In the genomic region with DNA sequence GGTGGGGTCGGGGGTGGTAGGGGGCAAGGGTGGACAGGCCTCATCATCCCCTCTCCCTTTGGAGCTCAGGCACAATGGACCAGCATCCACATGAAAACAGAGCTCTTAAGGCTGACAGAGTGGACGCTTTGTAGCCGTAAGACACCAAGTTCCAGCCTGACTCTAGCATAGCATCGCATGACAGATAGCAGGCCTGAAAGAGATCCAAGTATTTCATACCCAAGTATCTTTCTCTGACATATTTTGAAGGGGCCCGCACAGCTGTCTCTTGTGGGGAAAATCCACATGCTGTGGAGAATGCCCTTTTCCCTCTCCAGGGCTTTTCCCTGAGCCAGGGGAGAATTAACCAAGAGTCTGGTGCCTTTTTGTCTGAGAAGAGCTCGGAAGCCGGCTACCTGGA, we compare ENCODE assay signal across 20 cellular contexts. TPM values are rescaled to one million over a fixed set of nuclear protein-coding genes. Genes with fewer than 3 reads are reported as not detected.
DNase-seq lines count a peak whose midpoint lies in the region; ATAC-seq and TF ChIP-seq lines count a peak whose summit lies in the region.
"Had no signal": no experiment of that assay in that cellular context is flagged by ENCODE, and none has a peak within 500 bp of the region (broad histone marks: within the 10 kb centered on the region; RNA-seq: fewer than 3 reads in every experiment).

No MANE protein-coding gene starts in this region.

- H3K4me3 ChIP-seq in HUES64 (ENCODE audit: low read length) (no peak overlapping the region), iPS-20b (ENCODE audit: low read length) (peak overlapping the region; percentile 17; the same call in 1 of the 2 replicates)
- no peak overlapping the region for H3K4me3 ChIP-seq in CD8-positive, alpha-beta T cell (ENCODE audit: low read depth, low read length)
- H3K4me3 ChIP-seq: BLaER1 treated with 17β-estradiol and CSF1 and Interleukin-3, amounts not matched to agents 10 nM and 100 nM; GM12878; SJCRH30 had no signal

- H3K4me3 Mint-ChIP-seq in CD4-positive, alpha-beta T cell = no peak overlapping the region
- no peak overlapping the region for H3K4me3 Mint-ChIP-seq in CD8-positive, alpha-beta T cell

- H3K27me3 ChIP-seq in HUES64 (ENCODE audit: insufficient read depth, low read length) (no peaks in the 10 kb centered on the region; the same call in 1 of the 2 replicates), iPS-20b (ENCODE audit: insufficient read depth, low read length) (no peaks in the 10 kb centered on the region)
- H3K27me3 ChIP-seq in CD4-positive, alpha-beta T cell (ENCODE audit: control insufficient read depth, insufficient read depth, low read length) = peaks cover 11% of the 10 kb centered on the region
- H3K27me3 ChIP-seq in CD8-positive, alpha-beta T cell (ENCODE audit: insufficient read depth, low read length) = no peaks in the 10 kb centered on the region
- H3K27me3 ChIP-seq: SJCRH30 had no signal

- H3K4me1 ChIP-seq in HUES64 (ENCODE audit: insufficient read depth, low read length) (peaks cover 27% of the 10 kb centered on the region), iPS-20b (ENCODE audit: insufficient read depth, low read length) (peaks cover 19% of the 10 kb centered on the region; the same call in 1 of the 2 replicates)
- H3K4me1 ChIP-seq in CD8-positive, alpha-beta T cell (ENCODE audit: insufficient read depth, low read length) = no peaks in the 10 kb centered on the region
- H3K4me1 ChIP-seq: SJCRH30 had no signal

- POLR2A ChIA-PET in CD4-positive, alpha-beta T cell (lab: Charles Lee) = no interaction called here
- POLR2A ChIA-PET in CD8-positive, alpha-beta T cell (lab: Charles Lee) = no interaction called here

- no peaks in the 10 kb centered on the region for H3K9me3 Mint-ChIP-seq in CD4-positive, alpha-beta T cell
- no peaks in the 10 kb centered on the region for H3K9me3 Mint-ChIP-seq in CD8-positive, alpha-beta T cell

- H3K27me3 Mint-ChIP-seq in CD4-positive, alpha-beta T cell = peaks cover 26% of the 10 kb centered on the region
- peaks cover 33% of the 10 kb centered on the region for H3K27me3 Mint-ChIP-seq in CD8-positive, alpha-beta T cell (ENCODE audit: low read depth)

- intact Hi-C loops in CD4-positive, alpha-beta T cell (cut with DNase I, micrococcal nuclease) = no loop called here
- intact Hi-C loops in CD8-positive, alpha-beta T cell (cut with DNase I, micrococcal nuclease) = no loop called here

- H3K4me1 Mint-ChIP-seq in CD4-positive, alpha-beta T cell (ENCODE audit: low read depth) = no peaks in the 10 kb centered on the region
- peaks cover 4% of the 10 kb centered on the region for H3K4me1 Mint-ChIP-seq in CD8-positive, alpha-beta T cell (ENCODE audit: low read depth)

- H3K27ac ChIP-seq in HUES64 (ENCODE audit: low read depth, low read length) = peak overlapping the region; percentile 36; the same call in 1 of the 2 replicates
- H3K27ac ChIP-seq in iPS-20b (ENCODE audit: low read length) = peak overlapping the region; percentile 19
- H3K27ac ChIP-seq in CD4-positive, alpha-beta T cell (ENCODE audit: low read depth, low read length) = no peak overlapping the region
- no peak overlapping the region for H3K27ac ChIP-seq in CD8-positive, alpha-beta T cell (ENCODE audit: low read depth, low read length)
- H3K27ac ChIP-seq: BLaER1 treated with 17β-estradiol and CSF1 and Interleukin-3, amounts not matched to agents 10 nM and 100 nM; KMS-11; SJCRH30 had no signal

- no peak for TF ChIP-seq CTCF in CD4-positive, alpha-beta T cell (IDR thresholded peaks at IDR 0.05)
- no peak for TF ChIP-seq CTCF in CD8-positive, alpha-beta T cell (IDR thresholded peaks at IDR 0.05)

- CTCF ChIA-PET in CD4-positive, alpha-beta T cell (lab: Charles Lee) = no interaction called here
- CTCF ChIA-PET in CD8-positive, alpha-beta T cell (lab: Charles Lee) = no interaction called here

- 74% methylated on average over 7 of the region's 7 CpGs for WGBS in HUES64

- no peaks in the 10 kb centered on the region for H3K36me3 ChIP-seq in HUES64 (ENCODE audit: insufficient read depth, low read length)
- H3K36me3 ChIP-seq in iPS-20b (ENCODE audit: insufficient read depth, low read depth, low read length) = no peaks in the 10 kb centered on the region
- no peaks in the 10 kb centered on the region for H3K36me3 ChIP-seq in CD8-positive, alpha-beta T cell (ENCODE audit: insufficient read depth, low read length)
- H3K36me3 ChIP-seq: BLaER1 treated with 17β-estradiol and CSF1 and Interleukin-3, amounts not matched to agents 10 nM and 100 nM; SJCRH30 had no signal

- H3K9ac ChIP-seq in HUES64 (ENCODE audit: low read depth, low read length) (no peak overlapping the region), iPS-20b (ENCODE audit: low read depth, low read length) (no peak overlapping the region)
- H3K9ac ChIP-seq: BLaER1 treated with 17β-estradiol and CSF1 and Interleukin-3, amounts not matched to agents 10 nM and 100 nM; KMS-11 had no signal

- H3K36me3 Mint-ChIP-seq in CD4-positive, alpha-beta T cell (ENCODE audit: low read depth) = no peaks in the 10 kb centered on the region
- no peaks in the 10 kb centered on the region for H3K36me3 Mint-ChIP-seq in CD8-positive, alpha-beta T cell

- DNase-seq in activated effector memory CD4-positive, alpha-beta T cell treated with anti-CD3 and anti-CD28 coated beads, Interleukin-2, amount 50 U/mL, for 16 hours = peak; percentile 9
- no peak for DNase-seq in activated effector memory CD4-positive, alpha-beta T cell treated with Interleukin-2 at 50 U/mL for 16 hours
- DNase-seq in stimulated activated CD8-positive, alpha-beta memory T cell treated with anti-CD3 and anti-CD28 coated beads, Interleukin-4, amount 100 ng/mL, for 48 hours = peak; percentile 12
- no peak for DNase-seq in DMS153 treated with DMSO at 0.1 percent for 48 hours (lab: John Stamatoyannopoulos, UW; ENCODE audit: unreplicated experiment)
- DNase-seq in CD4-positive, alpha-beta T cell = no peak
- DNase-seq in CD8-positive, alpha-beta T cell = no peak
- DNase-seq: GDM1, NCI-H1436, NCI-H2029 treated with DMSO at 0.1 percent for 48 hours, NCI-H2171 treated with DMSO at 0.1 percent for 48 hours, NCI-H748 treated with DMSO at 0.1 percent for 48 hours, RPMI8226, SJCRH30 had no signal

- ATAC-seq in CD4-positive, alpha-beta T cell (ENCODE audit: poor library complexity) = no peak
- ATAC-seq in CD8-positive, alpha-beta T cell = no peak
- ATAC-seq: GM12878, HepG2 had no signal

- no peak overlapping the region for H3K27ac Mint-ChIP-seq in CD4-positive, alpha-beta T cell
- no peak overlapping the region for H3K27ac Mint-ChIP-seq in CD8-positive, alpha-beta T cell

- H3K9me3 ChIP-seq in HUES64 (ENCODE audit: insufficient read depth, low read depth, low read length) (no peaks in the 10 kb centered on the region), iPS-20b (ENCODE audit: insufficient read depth, low read depth, low read length) (no peaks in the 10 kb centered on the region)
- no peaks in the 10 kb centered on the region for H3K9me3 ChIP-seq in CD4-positive, alpha-beta T cell (ENCODE audit: control insufficient read depth, low read length)
- no peaks in the 10 kb centered on the region for H3K9me3 ChIP-seq in CD8-positive, alpha-beta T cell (ENCODE audit: low read length)
- H3K9me3 ChIP-seq: SJCRH30 had no signal

RNA-seq across cellular contexts. Expression of a gene that starts 51.1 kb away (rescaled TPM):
- 2.2 TPM for polyA plus RNA-seq in HUES64 (2013, experiment 1 of 2)
- polyA plus RNA-seq in HUES64 (2013, experiment 2 of 2) = 2.9 TPM
- not detected for total RNA-seq in CD4-positive, alpha-beta T cell
- not detected for total RNA-seq in CD8-positive, alpha-beta T cell
- total RNA-seq: GM12878, M059J had no signal

Comparison
In these comparisons a context has a peak if more than half of its experiments do, and no peak if none do; other contexts are left out.
1. DNase-seq: peak in activated effector memory CD4-positive, alpha-beta T cell treated with anti-CD3 and anti-CD28 coated beads, Interleukin-2, amount 50 U/mL, for 16 hours (single experiment) and stimulated activated CD8-positive, alpha-beta memory T cell treated with anti-CD3 and anti-CD28 coated beads, Interleukin-4, amount 100 ng/mL, for 48 hours (single experiment); none in activated effector memory CD4-positive, alpha-beta T cell treated with Interleukin-2 at 50 U/mL for 16 hours (single experiment), DMS153 treated with DMSO at 0.1 percent for 48 hours (single experiment), CD4-positive, alpha-beta T cell (0 of 10) and CD8-positive, alpha-beta T cell (0 of 7).
2. H3K27ac ChIP-seq: peak in HUES64 (single experiment) and iPS-20b (single experiment); none in CD4-positive, alpha-beta T cell (single experiment) and CD8-positive, alpha-beta T cell (single experiment).